Comparison of ENCODE assay signal across 10 cellular contexts in genomic region chr7:132393789-132394261, GRCh38.
A peak's percentile ranks its signal among the peaks of the same experiment; 100 is the strongest.
DNase-seq lines count a peak whose midpoint lies in the region; ATAC-seq, FAIRE-seq and TF ChIP-seq lines count a peak whose summit lies in the region.
"Had no signal": no experiment of that assay in that cellular context is flagged by ENCODE, and none has a peak within 500 bp of the region (broad histone marks: within the 10 kb centered on the region; RNA-seq: fewer than 3 reads in every experiment).

No MANE protein-coding gene starts in this region.

- BruUV-seq in HepG2 (replicated peaks; lab: Mats Ljungman, UMichigan) = no TSS peak

- H3K36me3 ChIP-seq in right lobe of liver (no peaks in the 10 kb centered on the region), HepG2 (replicated peaks in 1 of 2; ENCODE audit: control insufficient read depth in 1 of 2, insufficient read depth in 2 of 2, low read length in 2 of 2) (no peaks in the 10 kb centered on the region), muscle layer of duodenum (ENCODE audit: control insufficient read depth in 1 of 2, insufficient read depth in 2 of 2, low read length in 2 of 2) (no peaks in the 10 kb centered on the region), uterus (no peaks in the 10 kb centered on the region)

- POLR2A ChIA-PET in HepG2 (lab: Yijun Ruan, JAX) = no interaction called here

- no peaks in the 10 kb centered on the region for H3K79me2 ChIP-seq in HepG2 (ENCODE audit: insufficient read depth, low read length)

- TF ChIP-seq POLR2A in right lobe of liver (IDR thresholded peaks at IDR 0.05) (no peak), HepG2 (IDR thresholded peaks at IDR 0.05; ENCODE audit: insufficient read depth in 1 of 2, low read depth in 2 of 2, low read length in 2 of 2) (no peak), uterus (IDR thresholded peaks at IDR 0.05) (no peak)

- no peaks in the 10 kb centered on the region for H3K27me3 ChIP-seq in right lobe of liver
- H3K27me3 ChIP-seq in HepG2 (ENCODE audit: control insufficient read depth in 1 of 2, insufficient read depth in 2 of 2, low read length in 2 of 2) = peaks cover 0 to 4% of the 10 kb centered on the region in 2 experiments; a peak in 1 of 5 replicates
- no peaks in the 10 kb centered on the region for H3K27me3 ChIP-seq in muscle layer of duodenum (ENCODE audit: low read depth, low read length)
- no peaks in the 10 kb centered on the region for H3K27me3 ChIP-seq in uterus

- no peak for TF ChIP-seq RAD21 in HepG2 (CRISPR knock-in tag; IDR thresholded peaks at IDR 0.05)

- H3K4me2 ChIP-seq in HepG2 (ENCODE audit: low read depth, low read length) = no peak overlapping the region

- H3K4me3 ChIP-seq in right lobe of liver (no peak overlapping the region), HepG2 (replicated peaks in 1 of 3; ENCODE audit: insufficient read depth in 1 of 3, low read depth in 2 of 3, low read length in 3 of 3) (no peak overlapping the region), fibroblast of mammary gland (ENCODE audit: control insufficient read depth, low read depth, low read length) (no peak overlapping the region), muscle layer of duodenum (ENCODE audit: low read depth in 1 of 2, low read length in 2 of 2) (peak overlapping the region in 1 of 2 donors; percentile 27), uterus (no peak overlapping the region)

- CTCF ChIA-PET in HepG2 (lab: Yijun Ruan, JAX; ENCODE audit: low intra/inter-chr PET ratio, low total read pairs) = no interaction called here

- peak in 1 of 3 donors; percentile 52 for DNase-seq in right lobe of liver
- no peak for DNase-seq in HepG2 (ENCODE audit: low spot score)
- DNase-seq in fibroblast of mammary gland (ENCODE audit: low read depth) = peak; percentile 26
- DNase-seq in uterus = peak; percentile 40 to 65
- DNase-seq in hippocampal formation (lab: John Stamatoyannopoulos, UW) = no peak
- DNase-seq: activated effector memory CD4-positive, alpha-beta T cell treated with Interleukin-2 at 50 U/mL for 16 hours; NCI-H2107 had no signal

- no peak overlapping the region for H3K27ac ChIP-seq in right lobe of liver
- H3K27ac ChIP-seq in HepG2 (ENCODE audit: extremely low read length, insufficient read depth, low read length) = no peak overlapping the region
- H3K27ac ChIP-seq in muscle layer of duodenum (ENCODE audit: low read length) = peak overlapping the region; percentile 68
- no peak overlapping the region for H3K27ac ChIP-seq in uterus

- no peak overlapping the region for H3K9ac ChIP-seq in HepG2 (ENCODE audit: insufficient read depth, low read depth, low read length)

- no peak for FAIRE-seq in HepG2 (lab: Jason Lieb, UNC)

- H2AFZ ChIP-seq in HepG2 (ENCODE audit: low read length) = no peak overlapping the region

- TF ChIP-seq EP300 in HepG2 (IDR thresholded peaks at IDR 0.05; ENCODE audit: low read depth in 2 of 2, low read length in 2 of 2) = no peak
- TF ChIP-seq EP300 in HepG2 (CRISPR knock-in tag; IDR thresholded peaks at IDR 0.05; ENCODE audit: borderline replicate concordance) = no peak

- in situ Hi-C loops in HepG2 (cut with HindIII; ENCODE audit: extremely low pct_ligation_motif_present, low pct_unique_long_range_greater_than_20kb) = no loop called here

- intact Hi-C loops in right lobe of liver (cut with DNase I) (loop anchor here in 1 of 2 donors (5.0 to 10.0 kb wide), 2 partner anchors 69 to 183 kb away; partner anchors contain the start of gene PLXNA4), HepG2 (cut with micrococcal nuclease; ENCODE audit: unreplicated experiment) (no loop called here), uterus (cut with DNase I; ENCODE audit: low total_unique reads) (no loop called here)

- WGBS in right lobe of liver (ENCODE audit: insufficient coverage, low coverage, low lambda C conversion rate, missing lambda C conversion rate) = 27% methylated on average over 6 of the region's 9 CpGs
- WGBS in HepG2 (ENCODE audit: low lambda C conversion rate) = 5% methylated on average over 9 of the region's 9 CpGs

- TF ChIP-seq CTCF in right lobe of liver (IDR thresholded peaks at IDR 0.05) (no peak), HepG2 (CRISPR knock-in tag; IDR thresholded peaks at IDR 0.05) (no peak), fibroblast of mammary gland (conservative IDR thresholded peaks at IDR 0.05; ENCODE audit: control insufficient read depth, insufficient read depth, low read depth, low read length) (no peak), uterus (IDR thresholded peaks at IDR 0.05) (no peak)

- H4K20me1 ChIP-seq in HepG2 (ENCODE audit: insufficient read depth, low read length) = no peaks in the 10 kb centered on the region

- H3K9me3 ChIP-seq in right lobe of liver = no peaks in the 10 kb centered on the region
- H3K9me3 ChIP-seq in HepG2 (ENCODE audit: low read length) = no peaks in the 10 kb centered on the region
- no peaks in the 10 kb centered on the region for H3K9me3 ChIP-seq in muscle layer of duodenum (ENCODE audit: control insufficient read depth in 1 of 2, low read length in 2 of 2)
- H3K9me3 ChIP-seq in uterus = no peaks in the 10 kb centered on the region

- peak; percentile 59 to 71 (median 62) for ATAC-seq in right lobe of liver
- ATAC-seq in HepG2 = no peak
- ATAC-seq in HG03354 (IDR thresholded peaks at IDR 0.05; ENCODE audit: poor library complexity, severe bottlenecking, unreplicated experiment) = no peak
- ATAC-seq in HG02884 (IDR thresholded peaks at IDR 0.05; ENCODE audit: unreplicated experiment) = no peak

- no peaks in the 10 kb centered on the region for H3K4me1 ChIP-seq in right lobe of liver
- no peaks in the 10 kb centered on the region for H3K4me1 ChIP-seq in HepG2 (ENCODE audit: insufficient read depth, low read length)
- peaks cover 5 to 12% of the 10 kb centered on the region in 2 donors for H3K4me1 ChIP-seq in muscle layer of duodenum (ENCODE audit: control insufficient read depth in 1 of 2, insufficient read depth in 2 of 2, low read length in 2 of 2)
- peaks cover 0 to 5% of the 10 kb centered on the region in 2 donors for H3K4me1 ChIP-seq in uterus

TF ChIP-seq in HepG2, 621 proteins besides CTCF, POLR2A, EP300 and RAD21:
- TF ChIP-seq ZNF619 (CRISPR knock-in tag; IDR thresholded peaks at IDR 0.05) (no peak), THAP11 (CRISPR knock-in tag; IDR thresholded peaks at IDR 0.05) (no peak)
- TF ChIP-seq, protein P1, sequence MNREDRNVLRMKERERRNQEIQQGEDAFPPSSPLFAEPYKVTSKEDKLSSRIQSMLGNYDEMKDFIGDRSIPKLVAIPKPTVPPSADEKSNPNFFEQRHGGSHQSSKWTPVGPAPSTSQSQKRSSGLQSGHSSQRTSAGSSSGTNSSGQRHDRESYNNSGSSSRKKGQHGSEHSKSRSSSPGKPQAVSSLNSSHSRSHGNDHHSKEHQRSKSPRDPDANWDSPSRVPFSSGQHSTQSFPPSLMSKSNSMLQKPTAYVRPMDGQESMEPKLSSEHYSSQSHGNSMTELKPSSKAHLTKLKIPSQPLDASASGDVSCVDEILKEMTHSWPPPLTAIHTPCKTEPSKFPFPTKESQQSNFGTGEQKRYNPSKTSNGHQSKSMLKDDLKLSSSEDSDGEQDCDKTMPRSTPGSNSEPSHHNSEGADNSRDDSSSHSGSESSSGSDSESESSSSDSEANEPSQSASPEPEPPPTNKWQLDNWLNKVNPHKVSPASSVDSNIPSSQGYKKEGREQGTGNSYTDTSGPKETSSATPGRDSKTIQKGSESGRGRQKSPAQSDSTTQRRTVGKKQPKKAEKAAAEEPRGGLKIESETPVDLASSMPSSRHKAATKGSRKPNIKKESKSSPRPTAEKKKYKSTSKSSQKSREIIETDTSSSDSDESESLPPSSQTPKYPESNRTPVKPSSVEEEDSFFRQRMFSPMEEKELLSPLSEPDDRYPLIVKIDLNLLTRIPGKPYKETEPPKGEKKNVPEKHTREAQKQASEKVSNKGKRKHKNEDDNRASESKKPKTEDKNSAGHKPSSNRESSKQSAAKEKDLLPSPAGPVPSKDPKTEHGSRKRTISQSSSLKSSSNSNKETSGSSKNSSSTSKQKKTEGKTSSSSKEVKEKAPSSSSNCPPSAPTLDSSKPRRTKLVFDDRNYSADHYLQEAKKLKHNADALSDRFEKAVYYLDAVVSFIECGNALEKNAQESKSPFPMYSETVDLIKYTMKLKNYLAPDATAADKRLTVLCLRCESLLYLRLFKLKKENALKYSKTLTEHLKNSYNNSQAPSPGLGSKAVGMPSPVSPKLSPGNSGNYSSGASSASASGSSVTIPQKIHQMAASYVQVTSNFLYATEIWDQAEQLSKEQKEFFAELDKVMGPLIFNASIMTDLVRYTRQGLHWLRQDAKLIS (CRISPR knock-in tag; IDR thresholded peaks at IDR 0.05) = no peak

Comparison
In these comparisons a context has a peak if more than half of its experiments do, and no peak if none do; other contexts are left out.
1. ATAC-seq: peak in right lobe of liver (4 of 4); none in HepG2 (single experiment), HG03354 (single experiment) and HG02884 (single experiment).
2. DNase-seq: peak in fibroblast of mammary gland (single experiment) and uterus (2 of 2); none in HepG2 (single experiment) and hippocampal formation (0 of 2).